26 cellular contexts compared by ENCODE assay signal in genomic region chr11:74490945-74491344, GRCh38. TPM values are rescaled to one million over a fixed set of nuclear protein-coding genes. Genes with fewer than 3 reads are reported as not detected.
"Had no signal": no experiment of that assay in that cellular context is flagged by ENCODE, and none has a peak within 500 bp of the region (broad histone marks: within the 10 kb centered on the region; RNA-seq: fewer than 3 reads in every experiment).

No MANE protein-coding gene starts in this region.

- H3K36me3 Mint-ChIP-seq: activated CD4-positive, alpha-beta memory T cell treated with anti-CD3 and anti-CD28 coated beads for 36 hours; activated naive CD8-positive, alpha-beta T cell treated with anti-CD3 and anti-CD28 coated beads for 36 hours; natural killer cell treated with Interleukin-12 subunit alpha and Interleukin-12 subunit beta and Interleukin-15 and Interleukin-18, amount 100 ng/mL, for 72 hours had no signal

- DNase-seq: activated CD4-positive, alpha-beta memory T cell treated with anti-CD3 and anti-CD28 coated beads for 36 hours; activated CD4-positive, alpha-beta T cell treated with anti-CD3 and anti-CD28 coated beads, Interleukin-2, amount 10 ng/mL, durations not matched to agents 24 days and 14 days; activated naive CD4-positive, alpha-beta T cell; activated naive CD8-positive, alpha-beta T cell treated with anti-CD3 and anti-CD28 coated beads for 36 hours; activated T-cell treated with anti-CD3 and anti-CD28 coated beads, Interleukin-2, amount 50 U/mL, for 48 hours; adrenal gland; aorta; body of pancreas; cerebellar nuclear complex; colonic mucosa; effector CD8-positive, alpha-beta T cell; left lung; mucosa of descending colon; stimulated activated CD4-positive, alpha-beta T cell treated with anti-CD3 and anti-CD28 coated beads, Interleukin-12 subunit alpha, Interleukin-12 subunit beta, amount 100 ng/mL, for 4 hours; stimulated activated CD4-positive, alpha-beta T cell treated with anti-CD3 and anti-CD28 coated beads, Interleukin-4, amount 100 ng/mL, for 24 hours; stimulated activated naive CD8-positive, alpha-beta T cell treated with anti-CD3 and anti-CD28 coated beads, Interleukin-15, amount 100 ng/mL, for 72 hours; substantia nigra; T-helper 9 cell; upper lobe of left lung; WERI-Rb-1 had no signal

- H3K27me3 Mint-ChIP-seq: activated CD4-positive, alpha-beta memory T cell treated with anti-CD3 and anti-CD28 coated beads for 36 hours; activated naive CD8-positive, alpha-beta T cell treated with anti-CD3 and anti-CD28 coated beads for 36 hours; stimulated activated memory B cell treated with anti-CD40 and anti-IgM and Interleukin-4, amounts not matched to agents 10 μg/mL and 1 μg/mL and 100 μg/mL, for 72 hours; stimulated activated naive CD8-positive, alpha-beta T cell treated with anti-CD3 and anti-CD28 coated beads, Interleukin-15, amount 100 ng/mL, for 72 hours had no signal

- H3K9me3 Mint-ChIP-seq: activated CD4-positive, alpha-beta memory T cell treated with anti-CD3 and anti-CD28 coated beads for 36 hours; activated CD4-positive, alpha-beta T cell treated with anti-CD3 and anti-CD28 coated beads, Interleukin-2, amount 10 ng/mL, durations not matched to agents 24 days and 14 days; activated naive CD8-positive, alpha-beta T cell treated with anti-CD3 and anti-CD28 coated beads for 36 hours; natural killer cell treated with Interleukin-12 subunit alpha and Interleukin-12 subunit beta and Interleukin-15 and Interleukin-18, amount 100 ng/mL, for 72 hours; stimulated activated naive CD8-positive, alpha-beta T cell treated with anti-CD3 and anti-CD28 coated beads, Interleukin-15, amount 100 ng/mL, for 72 hours; T-helper 1 cell treated with Interleukin-12 subunit alpha and Interleukin-12 subunit beta and Interleukin-4 antibody, amounts not matched to agents 30 μg/mL and 1 μg/mL, for 36 hours had no signal

- H3K4me3 Mint-ChIP-seq: T-helper 1 cell treated with Interleukin-12 subunit alpha and Interleukin-12 subunit beta and Interleukin-4 antibody, amounts not matched to agents 30 μg/mL and 1 μg/mL, for 36 hours had no signal

- H3K27ac Mint-ChIP-seq: activated CD4-positive, alpha-beta T cell treated with anti-CD3 and anti-CD28 coated beads, Interleukin-2, amount 10 ng/mL, durations not matched to agents 24 days and 14 days; stimulated activated memory B cell treated with anti-CD40 and anti-IgM and Interleukin-4, amounts not matched to agents 10 μg/mL and 1 μg/mL and 100 μg/mL, for 72 hours; T-helper 1 cell treated with Interleukin-12 subunit alpha and Interleukin-12 subunit beta and Interleukin-4 antibody, amounts not matched to agents 30 μg/mL and 1 μg/mL, for 36 hours had no signal

- ATAC-seq: activated CD4-positive, CD25-positive, alpha-beta regulatory T cell treated with anti-CD3 and anti-CD28 coated beads, Interleukin-2, amount 50 U/mL, for 24 hours; body of pancreas; left lung; mucosa of descending colon; natural killer cell treated with Interleukin-12 subunit alpha and Interleukin-12 subunit beta and Interleukin-15 and Interleukin-18, amount 100 ng/mL, for 72 hours; sciatic nerve; stimulated activated memory B cell treated with anti-CD40 and anti-IgM and Interleukin-4, amounts not matched to agents 10 μg/mL and 1 μg/mL and 100 μg/mL, for 72 hours; stimulated activated naive CD8-positive, alpha-beta T cell treated with anti-CD3 and anti-CD28 coated beads, Interleukin-15, amount 100 ng/mL, for 72 hours had no signal

RNA-seq across cellular contexts. Expression of gene KCNE3, which starts 23.6 kb away (rescaled TPM):
- total RNA-seq: activated CD4-positive, alpha-beta memory T cell treated with anti-CD3 and anti-CD28 coated beads for 36 hours; activated CD4-positive, alpha-beta T cell treated with anti-CD3 and anti-CD28 coated beads, Interleukin-2, amount 10 ng/mL, durations not matched to agents 24 days and 14 days; activated naive CD8-positive, alpha-beta T cell treated with anti-CD3 and anti-CD28 coated beads for 36 hours; osteocyte had no signal
